In the genomic region with DNA sequence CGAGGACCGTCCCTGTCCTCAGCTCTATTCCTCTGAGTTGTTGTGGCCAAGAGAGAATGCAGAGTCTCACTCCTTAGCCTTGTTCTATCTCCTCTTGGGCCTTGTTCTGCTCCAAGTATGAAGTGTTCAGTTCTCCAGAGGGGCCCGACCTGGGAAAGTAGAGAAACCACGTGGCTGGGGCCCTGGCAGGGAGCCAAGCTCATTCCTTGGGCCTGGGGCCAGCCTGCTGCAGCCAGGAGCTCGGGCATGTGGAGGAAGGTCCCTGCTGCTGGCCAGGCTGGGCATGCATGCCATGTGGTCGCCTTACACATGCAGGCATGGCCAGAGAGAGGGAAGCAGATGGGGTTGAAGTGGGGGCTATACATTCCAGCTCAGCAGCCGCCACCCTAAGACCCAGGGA, we compare ENCODE assay signal across 14 cellular contexts.
DNase-seq lines count a peak whose midpoint lies in the region; ATAC-seq and TF ChIP-seq lines count a peak whose summit lies in the region.
"Had no signal": no experiment of that assay in that cellular context is flagged by ENCODE, and none has a peak within 500 bp of the region (broad histone marks: within the 10 kb centered on the region; RNA-seq: fewer than 3 reads in every experiment).

No MANE protein-coding gene starts in this region.

- ATAC-seq in foreskin keratinocyte (no peak), HG03139 (IDR thresholded peaks at IDR 0.05; ENCODE audit: unreplicated experiment) (no peak)
- ATAC-seq in activated CD8-positive, alpha-beta memory T cell treated with anti-CD3 and anti-CD28 coated beads, Interleukin-2, amount 10 ng/mL, durations not matched to agents 7 days and 5 days = no peak
- ATAC-seq: activated naive CD8-positive, alpha-beta T cell treated with anti-CD3 and anti-CD28 coated beads, Interleukin-2, amount 50 U/mL, for 24 hours; stimulated activated memory B cell treated with anti-CD40 and anti-IgM and Interleukin-4, amounts not matched to agents 10 μg/mL and 1 μg/mL and 100 μg/mL, for 72 hours had no signal

- H3K4me2 ChIP-seq in osteoblast (ENCODE audit: insufficient read depth, low read length) = no peak overlapping the region

- no TSS peak for BruUV-seq in Calu3 (replicated peaks; lab: Mats Ljungman, UMichigan)

- H2AFZ ChIP-seq in osteoblast (ENCODE audit: low read length) = no peak overlapping the region

- no peaks in the 10 kb centered on the region for H4K20me1 ChIP-seq in osteoblast (ENCODE audit: insufficient read depth, low read length)

- H3K4me1 ChIP-seq in osteoblast (ENCODE audit: insufficient read depth, low read length) (peaks cover 11% of the 10 kb centered on the region), foreskin keratinocyte (peaks cover 8% of the 10 kb centered on the region)
- H3K4me1 ChIP-seq: spleen had no signal

- intact Hi-C loops in Calu3 (cut with micrococcal nuclease; ENCODE audit: unreplicated experiment) = no loop called here

- H3K4me3 Mint-ChIP-seq in Calu3 (ENCODE audit: low read depth, unreplicated experiment) = no peak overlapping the region
- H3K4me3 Mint-ChIP-seq in activated CD8-positive, alpha-beta memory T cell treated with anti-CD3 and anti-CD28 coated beads, Interleukin-2, amount 10 ng/mL, durations not matched to agents 7 days and 5 days = no peak overlapping the region
- H3K4me3 Mint-ChIP-seq: activated naive CD8-positive, alpha-beta T cell treated with anti-CD3 and anti-CD28 coated beads, Interleukin-2, amount 50 U/mL, for 24 hours; B cell; stimulated activated memory B cell treated with anti-CD40 and anti-IgM and Interleukin-4, amounts not matched to agents 10 μg/mL and 1 μg/mL and 100 μg/mL, for 72 hours had no signal

- CTCF ChIA-PET in Calu3 (lab: Charles Lee) = no interaction called here
- CTCF ChIA-PET in activated CD8-positive, alpha-beta memory T cell treated with anti-CD3 and anti-CD28 coated beads, Interleukin-2, amount 10 ng/mL, durations not matched to agents 7 days and 5 days (lab: Charles Lee) = interaction anchor here (1.4 kb wide), 1 partner anchor 75 kb away, joined by 4 read pairs; no protein-coding TSS in a partner anchor

- no peak overlapping the region for H3K27ac Mint-ChIP-seq in Calu3 (ENCODE audit: unreplicated experiment)
- H3K27ac Mint-ChIP-seq in activated CD8-positive, alpha-beta memory T cell treated with anti-CD3 and anti-CD28 coated beads, Interleukin-2, amount 10 ng/mL, durations not matched to agents 7 days and 5 days = no peak overlapping the region
- H3K27ac Mint-ChIP-seq: activated naive CD8-positive, alpha-beta T cell treated with anti-CD3 and anti-CD28 coated beads, Interleukin-2, amount 50 U/mL, for 24 hours; B cell; stimulated activated memory B cell treated with anti-CD40 and anti-IgM and Interleukin-4, amounts not matched to agents 10 μg/mL and 1 μg/mL and 100 μg/mL, for 72 hours had no signal

- TF ChIP-seq CTCF in Calu3 (IDR thresholded peaks at IDR 0.05; ENCODE audit: unreplicated experiment) = no peak
- no peak for TF ChIP-seq CTCF in fibroblast of villous mesenchyme (IDR thresholded peaks at IDR 0.05; ENCODE audit: insufficient read depth, low read depth, low read length)
- TF ChIP-seq CTCF in osteoblast (IDR thresholded peaks at IDR 0.05; ENCODE audit: extremely low read depth, low read depth, low read length) = no peak
- no peak for TF ChIP-seq CTCF in foreskin keratinocyte (conservative IDR thresholded peaks at IDR 0.05)

- no peaks in the 10 kb centered on the region for H3K36me3 Mint-ChIP-seq in Calu3 (ENCODE audit: insufficient read depth, unreplicated experiment)
- H3K36me3 Mint-ChIP-seq in activated CD8-positive, alpha-beta memory T cell treated with anti-CD3 and anti-CD28 coated beads, Interleukin-2, amount 10 ng/mL, durations not matched to agents 7 days and 5 days = no peaks in the 10 kb centered on the region
- H3K36me3 Mint-ChIP-seq: stimulated activated memory B cell treated with anti-CD40 and anti-IgM and Interleukin-4, amounts not matched to agents 10 μg/mL and 1 μg/mL and 100 μg/mL, for 72 hours had no signal

- H3K36me3 ChIP-seq in osteoblast (ENCODE audit: insufficient read depth, low read length) = peaks cover 18% of the 10 kb centered on the region
- H3K36me3 ChIP-seq: spleen had no signal

- peak; percentile 20 for DNase-seq in Calu3
- DNase-seq in RPMI7951 (ENCODE audit: low read depth) = peak; percentile 58
- peak; percentile 53 for DNase-seq in fibroblast of villous mesenchyme (ENCODE audit: low read depth)
- DNase-seq in osteoblast (ENCODE audit: insufficient read length, low spot score, missing footprints) = peak; percentile 52
- DNase-seq in foreskin keratinocyte = no peak
- DNase-seq in SHP77 treated with DMSO at 0.1 percent for 48 hours (lab: John Stamatoyannopoulos, UW) = no peak
- DNase-seq in activated CD8-positive, alpha-beta memory T cell treated with anti-CD3 and anti-CD28 coated beads, Interleukin-2, amount 10 ng/mL, durations not matched to agents 7 days and 5 days = no peak
- DNase-seq: activated naive CD8-positive, alpha-beta T cell treated with anti-CD3 and anti-CD28 coated beads, Interleukin-2, amount 50 U/mL, for 24 hours; esophagus squamous epithelium; spleen had no signal

- H3K27me3 Mint-ChIP-seq in Calu3 (ENCODE audit: unreplicated experiment) = no peaks in the 10 kb centered on the region
- H3K27me3 Mint-ChIP-seq in activated CD8-positive, alpha-beta memory T cell treated with anti-CD3 and anti-CD28 coated beads, Interleukin-2, amount 10 ng/mL, durations not matched to agents 7 days and 5 days = no peaks in the 10 kb centered on the region
- H3K27me3 Mint-ChIP-seq: activated naive CD8-positive, alpha-beta T cell treated with anti-CD3 and anti-CD28 coated beads, Interleukin-2, amount 50 U/mL, for 24 hours; stimulated activated memory B cell treated with anti-CD40 and anti-IgM and Interleukin-4, amounts not matched to agents 10 μg/mL and 1 μg/mL and 100 μg/mL, for 72 hours had no signal

- H3K9me3 ChIP-seq in osteoblast (ENCODE audit: low read depth, low read length) = no peaks in the 10 kb centered on the region
- H3K9me3 ChIP-seq: esophagus squamous epithelium, spleen had no signal

- no peak overlapping the region for H3K4me3 ChIP-seq in fibroblast of villous mesenchyme (ENCODE audit: low read depth, low read length)
- no peak overlapping the region for H3K4me3 ChIP-seq in osteoblast (ENCODE audit: insufficient read depth, low read length)
- H3K4me3 ChIP-seq: esophagus squamous epithelium, lung, spleen had no signal

- H3K27me3 ChIP-seq in osteoblast (ENCODE audit: insufficient read depth, low read length) (no peaks in the 10 kb centered on the region), foreskin keratinocyte (no peaks in the 10 kb centered on the region)
- H3K27me3 ChIP-seq: esophagus squamous epithelium had no signal

- no peaks in the 10 kb centered on the region for H3K4me1 Mint-ChIP-seq in Calu3 (ENCODE audit: low read depth, unreplicated experiment)
- H3K4me1 Mint-ChIP-seq in activated CD8-positive, alpha-beta memory T cell treated with anti-CD3 and anti-CD28 coated beads, Interleukin-2, amount 10 ng/mL, durations not matched to agents 7 days and 5 days = no peaks in the 10 kb centered on the region
- H3K4me1 Mint-ChIP-seq: activated naive CD8-positive, alpha-beta T cell treated with anti-CD3 and anti-CD28 coated beads, Interleukin-2, amount 50 U/mL, for 24 hours; B cell; stimulated activated memory B cell treated with anti-CD40 and anti-IgM and Interleukin-4, amounts not matched to agents 10 μg/mL and 1 μg/mL and 100 μg/mL, for 72 hours had no signal

- H3K27ac ChIP-seq in osteoblast (ENCODE audit: low read depth, low read length) (no peak overlapping the region), foreskin keratinocyte (no peak overlapping the region)
- H3K27ac ChIP-seq: spleen had no signal

- H3K9me3 Mint-ChIP-seq in Calu3 (ENCODE audit: low read depth, unreplicated experiment) = no peaks in the 10 kb centered on the region
- no peaks in the 10 kb centered on the region for H3K9me3 Mint-ChIP-seq in activated CD8-positive, alpha-beta memory T cell treated with anti-CD3 and anti-CD28 coated beads, Interleukin-2, amount 10 ng/mL, durations not matched to agents 7 days and 5 days (ENCODE audit: low read depth)
- H3K9me3 Mint-ChIP-seq: activated naive CD8-positive, alpha-beta T cell treated with anti-CD3 and anti-CD28 coated beads, Interleukin-2, amount 50 U/mL, for 24 hours; stimulated activated memory B cell treated with anti-CD40 and anti-IgM and Interleukin-4, amounts not matched to agents 10 μg/mL and 1 μg/mL and 100 μg/mL, for 72 hours had no signal

- no peaks in the 10 kb centered on the region for H3K79me2 ChIP-seq in osteoblast (ENCODE audit: insufficient read depth, low read length)

Comparison
In these comparisons a context has a peak if more than half of its experiments do, and no peak if none do; other contexts are left out.
1. DNase-seq: peak in Calu3 (single experiment), RPMI7951 (single experiment), fibroblast of villous mesenchyme (single experiment) and osteoblast (single experiment); none in foreskin keratinocyte (0 of 2), SHP77 treated with DMSO at 0.1 percent for 48 hours (single experiment) and activated CD8-positive, alpha-beta memory T cell treated with anti-CD3 and anti-CD28 coated beads, Interleukin-2, amount 10 ng/mL, durations not matched to agents 7 days and 5 days (single experiment).